Comparison of ENCODE assay signal across 18 cellular contexts in the genomic region with DNA sequence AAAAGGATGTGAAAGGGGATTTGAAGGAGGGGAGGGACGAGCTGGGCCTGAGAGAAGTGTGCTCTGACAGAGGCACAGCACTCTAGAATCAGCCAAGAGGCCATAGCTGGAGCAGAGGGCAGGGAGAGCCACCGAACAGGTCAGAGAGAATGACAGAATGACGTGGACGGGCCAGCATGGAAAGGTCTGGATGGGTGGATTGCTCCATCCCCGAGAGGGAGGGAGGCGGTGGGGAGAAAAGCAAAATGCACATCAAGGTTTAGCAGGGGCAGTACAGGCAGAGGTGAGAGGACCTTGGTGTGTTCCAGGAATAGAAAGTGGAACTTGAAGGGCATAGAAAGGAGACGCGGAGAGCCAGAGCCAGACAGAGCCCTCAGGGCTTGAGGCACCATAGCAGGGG. TPM values are rescaled to one million over a fixed set of nuclear protein-coding genes. Genes with fewer than 3 reads are reported as not detected.
A peak's percentile ranks its signal among the peaks of the same experiment; 100 is the strongest.
DNase-seq lines count a peak whose midpoint lies in the region; ATAC-seq and TF ChIP-seq lines count a peak whose summit lies in the region.
"Had no signal": no experiment of that assay in that cellular context is flagged by ENCODE, and none has a peak within 500 bp of the region (broad histone marks: within the 10 kb centered on the region; RNA-seq: fewer than 3 reads in every experiment).

No MANE protein-coding gene starts in this region.

- H3K36me3 Mint-ChIP-seq in chondrocyte (ENCODE audit: low read depth) (peaks cover 27% of the 10 kb centered on the region), nephron progenitor cell (ENCODE audit: low read depth) (no peaks in the 10 kb centered on the region)
- H3K36me3 Mint-ChIP-seq in CD4-positive, alpha-beta T cell (ENCODE audit: low read depth) = peaks cover 46% of the 10 kb centered on the region

- H3K4me1 Mint-ChIP-seq in chondrocyte (ENCODE audit: low read depth) = peaks cover 10% of the 10 kb centered on the region
- peaks cover 11% of the 10 kb centered on the region for H3K4me1 Mint-ChIP-seq in nephron progenitor cell
- no peaks in the 10 kb centered on the region for H3K4me1 Mint-ChIP-seq in CD4-positive, alpha-beta T cell (ENCODE audit: low read depth)

- H3K27ac ChIP-seq in CD4-positive, alpha-beta T cell (ENCODE audit: low read depth, low read length) = no peak overlapping the region
- H3K27ac ChIP-seq in SJCRH30 = no peak overlapping the region

- no peak overlapping the region for H3K4me3 ChIP-seq in SJCRH30
- H3K4me3 ChIP-seq: GM12878, HAP-1 had no signal

- H3K27me3 ChIP-seq in CD4-positive, alpha-beta T cell (ENCODE audit: control insufficient read depth, insufficient read depth, low read length) = no peaks in the 10 kb centered on the region
- no peaks in the 10 kb centered on the region for H3K27me3 ChIP-seq in SJCRH30

- TF ChIP-seq CTCF in chondrocyte (IDR thresholded peaks at IDR 0.05) (no peak), nephron progenitor cell (IDR thresholded peaks at IDR 0.05) (no peak)
- TF ChIP-seq CTCF in CD4-positive, alpha-beta T cell (IDR thresholded peaks at IDR 0.05) = no peak

- POLR2A ChIA-PET in CD4-positive, alpha-beta T cell (lab: Charles Lee) = interaction anchor here (1.2 kb wide), 1 partner anchor 114 kb away, joined by 3 read pairs; a partner anchor contains a TSS

- no peaks in the 10 kb centered on the region for H3K4me1 ChIP-seq in SJCRH30

- intact Hi-C loops in CD4-positive, alpha-beta T cell (cut with DNase I, micrococcal nuclease) = no loop called here

- CTCF ChIA-PET in CD4-positive, alpha-beta T cell (lab: Charles Lee) = no interaction called here

- no peaks in the 10 kb centered on the region for H3K9me3 ChIP-seq in CD4-positive, alpha-beta T cell (ENCODE audit: control insufficient read depth, low read length)
- no peaks in the 10 kb centered on the region for H3K9me3 ChIP-seq in SJCRH30 (replicated peaks)
- H3K9me3 ChIP-seq: HAP-1 had no signal

- H3K27me3 Mint-ChIP-seq in chondrocyte (ENCODE audit: low read depth) (no peaks in the 10 kb centered on the region), nephron progenitor cell (ENCODE audit: low read depth, poor library complexity) (no peaks in the 10 kb centered on the region)
- H3K27me3 Mint-ChIP-seq in CD4-positive, alpha-beta T cell = no peaks in the 10 kb centered on the region
- H3K27me3 Mint-ChIP-seq: CD8-positive, alpha-beta memory T cell had no signal

- peak; percentile 71 for DNase-seq in ELF-1 (ENCODE audit: low read depth, low spot score)
- peak; percentile 73 for DNase-seq in MV-4-11 (lab: John Stamatoyannopoulos, UW)
- DNase-seq in chondrocyte (ENCODE audit: low spot score) = no peak
- no peak for DNase-seq in nephron progenitor cell
- no peak for DNase-seq in CD4-positive, alpha-beta T cell
- no peak for DNase-seq in SJCRH30
- DNase-seq in OCI-M2 (lab: John Stamatoyannopoulos, UW; ENCODE audit: unreplicated experiment) = no peak
- DNase-seq: CD8-positive, alpha-beta memory T cell; DMS79 treated with DMSO at 0.1 percent for 48 hours; NCI-H1417; NCI-H187 treated with DMSO at 0.1 percent for 48 hours; NCI-H446; NCI-H748 treated with DMSO at 0.1 percent for 48 hours; SHP77 had no signal

- H3K27ac Mint-ChIP-seq in chondrocyte (ENCODE audit: unreplicated experiment) = peak overlapping the region; percentile 30
- H3K27ac Mint-ChIP-seq in nephron progenitor cell = peak overlapping the region; percentile 52
- no peak overlapping the region for H3K27ac Mint-ChIP-seq in CD4-positive, alpha-beta T cell

- H3K36me3 ChIP-seq in SJCRH30 = no peaks in the 10 kb centered on the region

- H3K9me3 Mint-ChIP-seq in chondrocyte (ENCODE audit: low read depth) = no peaks in the 10 kb centered on the region
- no peaks in the 10 kb centered on the region for H3K9me3 Mint-ChIP-seq in nephron progenitor cell
- H3K9me3 Mint-ChIP-seq in CD4-positive, alpha-beta T cell = no peaks in the 10 kb centered on the region
- H3K9me3 Mint-ChIP-seq: CD8-positive, alpha-beta memory T cell had no signal

- H3K4me3 Mint-ChIP-seq in chondrocyte (ENCODE audit: unreplicated experiment) (no peak overlapping the region), nephron progenitor cell (no peak overlapping the region)
- H3K4me3 Mint-ChIP-seq in CD4-positive, alpha-beta T cell = no peak overlapping the region
- H3K4me3 Mint-ChIP-seq: CD8-positive, alpha-beta memory T cell had no signal

- ATAC-seq in CD4-positive, alpha-beta T cell (ENCODE audit: poor library complexity) = no peak
- ATAC-seq in HG03108 (IDR thresholded peaks at IDR 0.05; ENCODE audit: unreplicated experiment) = no peak
- ATAC-seq: GM12878, Panc1 had no signal

RNA-seq across cellular contexts. Expression of a gene that starts 6.9 kb away (rescaled TPM):
- 39.3 to 48.2 TPM (median 47.1 TPM) in 3 replicates for total RNA-seq in chondrocyte
- 10 to 100 TPM; 24.8 to 25.5 TPM for total RNA-seq in CD4-positive, alpha-beta T cell
- 9.9 and 10.3 TPM in 2 replicates for total RNA-seq in SJCRH30 (2014; rRNA removed; shearing (Covaris generic))

RNA-seq across cellular contexts. Expression of a gene that starts 21.9 kb away (rescaled TPM):
- 12.7 to 21.7 TPM (median 20.9 TPM) in 3 replicates for total RNA-seq in chondrocyte
- total RNA-seq in CD4-positive, alpha-beta T cell = not detected
- 3.1 and 3.7 TPM in 2 replicates for total RNA-seq in SJCRH30 (2014; rRNA removed; shearing (Covaris generic))
- total RNA-seq: CD8-positive, alpha-beta memory T cell had no signal

RNA-seq across cellular contexts. Expression of a gene that starts 38.1 kb away (rescaled TPM):
- 29.5 to 33.9 TPM (median 29.8 TPM) in 3 replicates for total RNA-seq in chondrocyte
- 10 to 100 TPM; 12.7 to 13.0 TPM for total RNA-seq in CD4-positive, alpha-beta T cell
- 21.4 and 22.1 TPM in 2 replicates for total RNA-seq in SJCRH30 (2014; rRNA removed; shearing (Covaris generic))

RNA-seq across cellular contexts. Expression of a gene that starts 38.4 kb away (rescaled TPM):
- 156 to 210 TPM (median 161 TPM) in 3 replicates for total RNA-seq in chondrocyte
- 100 to 1,000 TPM; 162 TPM for total RNA-seq in CD4-positive, alpha-beta T cell
- 528 and 532 TPM in 2 replicates for total RNA-seq in SJCRH30 (2014; rRNA removed; shearing (Covaris generic))

RNA-seq across cellular contexts. Expression of a gene that starts 38.4 kb away (rescaled TPM):
- 39.6 to 57.3 TPM (median 41.5 TPM) in 3 replicates for total RNA-seq in chondrocyte
- 10 to 100 TPM; 13.4 to 17.3 TPM for total RNA-seq in CD4-positive, alpha-beta T cell
- 12.9 and 14.7 TPM in 2 replicates for total RNA-seq in SJCRH30 (2014; rRNA removed; shearing (Covaris generic))

Comparison
In these comparisons a context has a peak if more than half of its experiments do, and no peak if none do; other contexts are left out.
1. DNase-seq: peak in ELF-1 (single experiment) and MV-4-11 (single experiment); none in chondrocyte (single experiment), nephron progenitor cell (single experiment), CD4-positive, alpha-beta T cell (0 of 10), SJCRH30 (0 of 2) and OCI-M2 (single experiment).